25 cellular contexts compared by ENCODE assay signal in the genomic region with DNA sequence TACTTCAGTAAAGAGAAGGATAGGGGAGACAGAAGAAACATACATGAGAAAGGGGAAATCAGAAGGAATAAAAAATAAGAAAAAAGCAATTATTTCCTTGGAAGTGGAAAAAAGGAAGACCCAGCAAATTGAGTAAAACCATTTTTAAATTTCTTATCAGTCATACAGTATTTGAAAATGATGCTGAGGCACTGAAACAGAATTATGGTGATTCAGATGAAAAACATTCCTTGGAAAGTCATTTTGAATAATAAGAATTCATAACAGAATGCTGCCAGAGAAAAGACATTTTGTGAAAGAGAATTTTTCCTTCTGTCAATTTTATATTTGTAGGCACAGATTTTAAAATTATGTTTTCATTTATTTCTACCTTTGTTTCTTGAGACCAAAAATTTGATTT.
DNase-seq lines count a peak whose midpoint lies in the region; ATAC-seq and TF ChIP-seq lines count a peak whose summit lies in the region.
"Had no signal": no experiment of that assay in that cellular context is flagged by ENCODE, and none has a peak within 500 bp of the region (broad histone marks: within the 10 kb centered on the region; RNA-seq: fewer than 3 reads in every experiment).

No MANE protein-coding gene starts in this region.

- no peaks in the 10 kb centered on the region for H3K9me2 ChIP-seq in PC-9 (ENCODE audit: insufficient read depth)

- POLR2A ChIA-PET in HEK293 (lab: Yijun Ruan, JAX) = no interaction called here
- POLR2A ChIA-PET in PC-9 (lab: Charles Lee; ENCODE audit: unreplicated experiment) = interaction anchor here (0.6 to 0.7 kb wide), 2 partner anchors 9 to 1272 kb away, joined by 3 to 4 read pairs; no protein-coding TSS in a partner anchor

- H3K4me3 ChIP-seq in HEK293 (ENCODE audit: low read depth, low read length) = no peak overlapping the region
- H3K4me3 ChIP-seq in adipocyte (ENCODE audit: low read length) = no peak overlapping the region
- H3K4me3 ChIP-seq in PC-9 = no peak overlapping the region
- H3K4me3 ChIP-seq: prostate gland, transverse colon had no signal

- peak; percentile 62 for DNase-seq in adipocyte (ENCODE audit: low read depth)
- DNase-seq in fibroblast of peridontal ligament (ENCODE audit: extremely low read depth) = peak; percentile 72
- no peak for DNase-seq in osteocyte (ENCODE audit: extremely low spot score, unreplicated experiment)
- DNase-seq in PC-9 = no peak
- DNase-seq in T-helper 17 cell = no peak
- DNase-seq: activated naive CD4-positive, alpha-beta T cell treated with Interleukin-2 at 50 U/mL for 16 hours; activated T-cell treated with anti-CD3 and anti-CD28 coated beads, Interleukin-2, amount 50 U/mL, for 4 hours; amygdala; Calu3; caudate nucleus; KBM-7; NCI-H1436 treated with DMSO at 0.1 percent for 48 hours; NCI-H510A; sigmoid colon; stimulated activated CD8-positive, alpha-beta memory T cell treated with anti-CD3 and anti-CD28 coated beads, Interleukin-4, amount 100 ng/mL, for 48 hours; transverse colon had no signal

- H3K4me1 ChIP-seq in HEK293 (ENCODE audit: control insufficient read depth, insufficient read depth, low read length) (no peaks in the 10 kb centered on the region), adipocyte (ENCODE audit: control insufficient read depth, insufficient read depth, low read length) (peaks cover 6% of the 10 kb centered on the region), PC-9 (replicated peaks; ENCODE audit: insufficient read depth) (no peaks in the 10 kb centered on the region)
- H3K4me1 ChIP-seq: prostate gland, SJCRH30, transverse colon had no signal

- no peaks in the 10 kb centered on the region for H3F3A ChIP-seq in PC-9 (ENCODE audit: insufficient read depth, low read depth)

- H3K27ac ChIP-seq in HEK293 (ENCODE audit: extremely low read depth, low read depth, low read length) (peak overlapping the region; percentile 36; the same call in 1 of the 2 replicates), PC-9 (no peak overlapping the region)
- H3K27ac ChIP-seq: C4-2B, prostate gland, sigmoid colon, SJCRH30, transverse colon had no signal

- H2AFZ ChIP-seq in PC-9 = no peak overlapping the region

- peaks cover 4% of the 10 kb centered on the region for H3K9me3 Mint-ChIP-seq in osteocyte (ENCODE audit: unreplicated experiment)
- H3K9me3 Mint-ChIP-seq: T-helper 1 cell treated with Interleukin-12 subunit alpha and Interleukin-12 subunit beta and Interleukin-4 antibody, amounts not matched to agents 30 μg/mL and 1 μg/mL, for 36 hours had no signal

- H3K79me2 ChIP-seq in PC-9 (ENCODE audit: low read depth) = no peaks in the 10 kb centered on the region

- H3K27me3 Mint-ChIP-seq in osteocyte (ENCODE audit: unreplicated experiment) = no peaks in the 10 kb centered on the region
- no peaks in the 10 kb centered on the region for H3K27me3 Mint-ChIP-seq in T-helper 17 cell

- H3K27ac Mint-ChIP-seq in osteocyte (ENCODE audit: unreplicated experiment) = peak overlapping the region; percentile 100
- H3K27ac Mint-ChIP-seq in T-helper 17 cell = no peak overlapping the region
- H3K27ac Mint-ChIP-seq: T-helper 1 cell treated with Interleukin-12 subunit alpha and Interleukin-12 subunit beta and Interleukin-4 antibody, amounts not matched to agents 30 μg/mL and 1 μg/mL, for 36 hours had no signal

- peaks cover 10% of the 10 kb centered on the region for H3K36me3 Mint-ChIP-seq in osteocyte (ENCODE audit: unreplicated experiment)
- no peaks in the 10 kb centered on the region for H3K36me3 Mint-ChIP-seq in T-helper 17 cell (ENCODE audit: low read depth)

- CTCF ChIA-PET in HEK293 (lab: Yijun Ruan, JAX) (no interaction called here), PC-9 (lab: Charles Lee) (no interaction called here)

- no peak overlapping the region for H3K4me2 ChIP-seq in PC-9

- no peaks in the 10 kb centered on the region for H3K27me3 ChIP-seq in adipocyte (replicated peaks; ENCODE audit: control insufficient read depth, insufficient read depth, low read length)
- no peaks in the 10 kb centered on the region for H3K27me3 ChIP-seq in PC-9 (ENCODE audit: insufficient read depth, low read depth)
- H3K27me3 ChIP-seq: sigmoid colon, SJCRH30, transverse colon had no signal

- H3K4me3 Mint-ChIP-seq in osteocyte (ENCODE audit: unreplicated experiment) = peak overlapping the region; percentile 63
- H3K4me3 Mint-ChIP-seq in T-helper 17 cell = no peak overlapping the region
- H3K4me3 Mint-ChIP-seq: activated T-cell treated with anti-CD3 and anti-CD28 coated beads, Interleukin-2, amount 50 U/mL, for 4 hours; neural crest cell; T-helper 1 cell treated with Interleukin-12 subunit alpha and Interleukin-12 subunit beta and Interleukin-4 antibody, amounts not matched to agents 30 μg/mL and 1 μg/mL, for 36 hours had no signal

- intact Hi-C loops in PC-9 (cut with micrococcal nuclease; ENCODE audit: unreplicated experiment) = no loop called here

- H4K20me1 ChIP-seq in PC-9 (ENCODE audit: insufficient read depth) = no peaks in the 10 kb centered on the region

- no TSS peak for BruUV-seq in PC-9 (replicated peaks; lab: Mats Ljungman, UMichigan)

- ATAC-seq in GM21367 (IDR thresholded peaks at IDR 0.05; ENCODE audit: unreplicated experiment) (no peak), HG02623 (IDR thresholded peaks at IDR 0.05; ENCODE audit: unreplicated experiment) (no peak), T-helper 17 cell (no peak)
- ATAC-seq: activated T-cell treated with anti-CD3 and anti-CD28 coated beads, Interleukin-2, amount 50 U/mL, for 4 hours; Panc1 had no signal

- H3K36me3 ChIP-seq in HEK293 (ENCODE audit: control insufficient read depth in 2 of 2, insufficient read depth in 1 of 2, low read length in 2 of 2) (no peaks in the 10 kb centered on the region), adipocyte (ENCODE audit: control insufficient read depth, insufficient read depth, low read length, severe bottlenecking) (no peaks in the 10 kb centered on the region), PC-9 (ENCODE audit: low read depth) (no peaks in the 10 kb centered on the region)
- H3K36me3 ChIP-seq: prostate gland, sigmoid colon, SJCRH30, transverse colon had no signal

- H3K9me3 ChIP-seq in HEK293 (ENCODE audit: control insufficient read depth, insufficient read depth, low read depth, low read length) = no peaks in the 10 kb centered on the region
- no peaks in the 10 kb centered on the region for H3K9me3 ChIP-seq in adipocyte (ENCODE audit: control insufficient read depth, low read length)
- H3K9me3 ChIP-seq in PC-9 (ENCODE audit: insufficient read depth, low read depth) = no peaks in the 10 kb centered on the region
- no peaks in the 10 kb centered on the region for H3K9me3 ChIP-seq in T-helper 17 cell (ENCODE audit: control insufficient read depth, low read length, poor library complexity, severe bottlenecking)
- H3K9me3 ChIP-seq: prostate gland, sigmoid colon, SJCRH30, transverse colon had no signal

- peaks cover 62% of the 10 kb centered on the region for H3K4me1 Mint-ChIP-seq in osteocyte (ENCODE audit: unreplicated experiment)
- H3K4me1 Mint-ChIP-seq in T-helper 17 cell = no peaks in the 10 kb centered on the region

- TF ChIP-seq CTCF in HEK293 (tag by site-specific recombination; IDR thresholded peaks at IDR 0.05) (no peak), osteocyte (IDR thresholded peaks at IDR 0.05) (no peak), PC-9 (conservative IDR thresholded peaks at IDR 0.05) (no peak)

- no peak overlapping the region for H3K9ac ChIP-seq in adipocyte (ENCODE audit: low read length)

TF ChIP-seq in HEK293, 187 proteins besides CTCF, POLR2A, EP300 and RAD21:
- no peak for TF ChIP-seq ZNF146 (tag by site-specific recombination; IDR thresholded peaks at IDR 0.05)
- no peak for TF ChIP-seq ZNF169 (tag by site-specific recombination; IDR thresholded peaks at IDR 0.05)
- TF ChIP-seq ZNF549 (tag by site-specific recombination; IDR thresholded peaks at IDR 0.05) = no peak
- TF ChIP-seq, protein P1, sequence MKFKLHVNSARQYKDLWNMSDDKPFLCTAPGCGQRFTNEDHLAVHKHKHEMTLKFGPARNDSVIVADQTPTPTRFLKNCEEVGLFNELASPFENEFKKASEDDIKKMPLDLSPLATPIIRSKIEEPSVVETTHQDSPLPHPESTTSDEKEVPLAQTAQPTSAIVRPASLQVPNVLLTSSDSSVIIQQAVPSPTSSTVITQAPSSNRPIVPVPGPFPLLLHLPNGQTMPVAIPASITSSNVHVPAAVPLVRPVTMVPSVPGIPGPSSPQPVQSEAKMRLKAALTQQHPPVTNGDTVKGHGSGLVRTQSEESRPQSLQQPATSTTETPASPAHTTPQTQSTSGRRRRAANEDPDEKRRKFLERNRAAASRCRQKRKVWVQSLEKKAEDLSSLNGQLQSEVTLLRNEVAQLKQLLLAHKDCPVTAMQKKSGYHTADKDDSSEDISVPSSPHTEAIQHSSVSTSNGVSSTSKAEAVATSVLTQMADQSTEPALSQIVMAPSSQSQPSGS (tag by site-specific recombination; IDR thresholded peaks at IDR 0.05; ENCODE audit: low read depth) = no peak
- no peak for TF ChIP-seq ZNF558 (tag by site-specific recombination; IDR thresholded peaks at IDR 0.05)
- no peak for TF ChIP-seq ZNF175 (tag by site-specific recombination; IDR thresholded peaks at IDR 0.05)
- TF ChIP-seq FEZF1 (tag by site-specific recombination; IDR thresholded peaks at IDR 0.05) = no peak
- no peak for TF ChIP-seq ZNF501 (tag by site-specific recombination; IDR thresholded peaks at IDR 0.05)
- TF ChIP-seq, protein P2, sequence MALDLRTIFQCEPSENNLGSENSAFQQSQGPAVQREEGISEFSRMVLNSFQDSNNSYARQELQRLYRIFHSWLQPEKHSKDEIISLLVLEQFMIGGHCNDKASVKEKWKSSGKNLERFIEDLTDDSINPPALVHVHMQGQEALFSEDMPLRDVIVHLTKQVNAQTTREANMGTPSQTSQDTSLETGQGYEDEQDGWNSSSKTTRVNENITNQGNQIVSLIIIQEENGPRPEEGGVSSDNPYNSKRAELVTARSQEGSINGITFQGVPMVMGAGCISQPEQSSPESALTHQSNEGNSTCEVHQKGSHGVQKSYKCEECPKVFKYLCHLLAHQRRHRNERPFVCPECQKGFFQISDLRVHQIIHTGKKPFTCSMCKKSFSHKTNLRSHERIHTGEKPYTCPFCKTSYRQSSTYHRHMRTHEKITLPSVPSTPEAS (tag by site-specific recombination; IDR thresholded peaks at IDR 0.05) = no peak

Comparison
In these comparisons a context has a peak if more than half of its experiments do, and no peak if none do; other contexts are left out.
1. DNase-seq: peak in adipocyte (single experiment) and fibroblast of peridontal ligament (single experiment); none in osteocyte (single experiment), PC-9 (0 of 2) and T-helper 17 cell (0 of 3).